ENCODE assay signal across 8 cellular contexts in the genomic region with DNA sequence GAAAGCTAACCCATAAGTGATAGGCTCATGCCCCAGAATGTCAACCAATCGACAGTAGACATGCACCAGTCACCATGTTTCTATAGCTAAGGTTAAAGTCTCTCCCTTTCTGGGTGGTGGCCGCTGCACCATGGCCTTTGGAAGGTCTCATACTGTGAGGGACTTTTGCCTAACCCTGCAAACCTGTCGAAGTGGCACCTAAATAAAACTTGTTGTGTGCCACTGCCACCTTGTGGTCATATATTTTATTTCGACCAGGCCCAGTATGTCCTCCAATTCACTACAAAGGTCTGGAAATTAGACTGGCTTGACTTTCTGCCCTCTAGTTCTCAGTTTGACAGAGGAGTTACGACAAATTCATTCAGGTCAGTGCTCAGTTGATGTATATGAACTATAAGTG.
DNase-seq lines count a peak whose midpoint lies in the region; ATAC-seq and TF ChIP-seq lines count a peak whose summit lies in the region.

No MANE protein-coding gene starts in this region.

- DNase-seq in COLO829 (ENCODE audit: low spot score) (peak; percentile 42), NCI-H510A (lab: John Stamatoyannopoulos, UW) (peak; percentile 16), foreskin keratinocyte (peak; percentile 0 to 23), renal cortical epithelial cell (ENCODE audit: low read depth) (peak; percentile 20), NCI-H187 treated with DMSO at 0.1 percent for 48 hours (lab: John Stamatoyannopoulos, UW) (no peak)
- DNase-seq in activated CD8-positive, alpha-beta memory T cell treated with anti-CD3 and anti-CD28 coated beads for 48 hours (ENCODE audit: low read depth in 2 of 3, low spot score in 2 of 3), result peak in 2 of 3 experiments; percentile 0 to 5

- ATAC-seq in GM18870 (IDR thresholded peaks at IDR 0.05; ENCODE audit: unreplicated experiment), result peak; percentile 93
- peak; percentile 90 for ATAC-seq in HG03103 (IDR thresholded peaks at IDR 0.05; ENCODE audit: low read depth, unreplicated experiment)
- ATAC-seq in foreskin keratinocyte, result peak; percentile 66

- TF ChIP-seq CTCF in foreskin keratinocyte (conservative IDR thresholded peaks at IDR 0.05), result peak; percentile 63

- H3K27me3 ChIP-seq in foreskin keratinocyte, result no peaks in the 10 kb centered on the region

- H3K4me1 ChIP-seq in foreskin keratinocyte, result no peaks in the 10 kb centered on the region

- H3K27ac ChIP-seq in foreskin keratinocyte, result no peak overlapping the region
